22 cellular contexts compared by ENCODE assay signal in genomic region chr17:57438031-57438731, GRCh38.
DNase-seq lines count a peak whose midpoint lies in the region; ATAC-seq and TF ChIP-seq lines count a peak whose summit lies in the region.
"Had no signal": no experiment of that assay in that cellular context is flagged by ENCODE, and none has a peak within 500 bp of the region (broad histone marks: within the 10 kb centered on the region; RNA-seq: fewer than 3 reads in every experiment).

No MANE protein-coding gene starts in this region.

- H3K36me3 ChIP-seq in BE2C, result no peaks in the 10 kb centered on the region
- H3K36me3 ChIP-seq: gastrocnemius medialis, thoracic aorta had no signal

- 0 out of 2 replicates have a peak overlapping the region, but pooled peaks have one; percentile 6 for H3K4me3 ChIP-seq in BE2C (ENCODE audit: low read depth, low read length)
- H3K4me3 ChIP-seq: gastrocnemius medialis, GM23338, thoracic aorta had no signal

- TF ChIP-seq CTCF in BE2C (IDR thresholded peaks at IDR 0.05; ENCODE audit: low read depth, low read length) (no peak), neural crest cell (conservative IDR thresholded peaks at IDR 0.05) (no peak)

- H3K36me3 Mint-ChIP-seq in T-helper 17 cell (ENCODE audit: low read depth), result peaks cover 7% of the 10 kb centered on the region
- H3K36me3 Mint-ChIP-seq in neural crest cell (ENCODE audit: low read depth), result peaks cover 2% of the 10 kb centered on the region

- H3K4me1 Mint-ChIP-seq in T-helper 17 cell (peaks cover 59% of the 10 kb centered on the region), neural crest cell (peaks cover 75% of the 10 kb centered on the region)

- no peak overlapping the region for H3K4me3 Mint-ChIP-seq in T-helper 17 cell
- peak overlapping the region; percentile 29 for H3K4me3 Mint-ChIP-seq in neural crest cell
- H3K4me3 Mint-ChIP-seq: activated B cell treated with CpG ODN at 0.5 μM for 24 hours; activated CD8-positive, alpha-beta T cell treated with anti-CD3 and anti-CD28 coated beads, Interleukin-2, amount 10 ng/mL, durations not matched to agents 7 days and 5 days; GM23338 had no signal

- H3K9me3 ChIP-seq in BE2C (no peaks in the 10 kb centered on the region), T-helper 17 cell (ENCODE audit: control insufficient read depth, low read length, poor library complexity, severe bottlenecking) (no peaks in the 10 kb centered on the region)
- H3K9me3 ChIP-seq: gastrocnemius medialis, thoracic aorta had no signal

- no peaks in the 10 kb centered on the region for H3K27me3 ChIP-seq in BE2C
- H3K27me3 ChIP-seq: gastrocnemius medialis had no signal

- H3K9me3 Mint-ChIP-seq in neural crest cell, result no peaks in the 10 kb centered on the region
- H3K9me3 Mint-ChIP-seq: activated B cell treated with CpG ODN at 0.5 μM for 24 hours, GM23338 had no signal

- ATAC-seq in T-helper 17 cell (no peak), GM21723 (IDR thresholded peaks at IDR 0.05; ENCODE audit: unreplicated experiment) (no peak)
- ATAC-seq: activated CD8-positive, alpha-beta T cell treated with anti-CD3 and anti-CD28 coated beads, Interleukin-2, amount 10 ng/mL, durations not matched to agents 7 days and 5 days; gastrocnemius medialis; GM23338 had no signal

- DNase-seq in BE2C (peak; percentile 59), GF-D8 (lab: John Stamatoyannopoulos, UW) (peak; percentile 95), T-helper 17 cell (no peak), neural crest cell (ENCODE audit: low read depth, low spot score) (no peak), A172 (ENCODE audit: low spot score) (no peak), NCI-H2171 (lab: John Stamatoyannopoulos, UW) (no peak)
- DNase-seq in stimulated activated naive CD4-positive, alpha-beta T cell (lab: John Stamatoyannopoulos, UW), result no peak
- DNase-seq: activated B cell treated with CpG ODN at 0.5 μM for 24 hours; activated CD8-positive, alpha-beta T cell treated with anti-CD3 and anti-CD28 coated beads, Interleukin-2, amount 10 ng/mL, durations not matched to agents 7 days and 5 days; Calu3; erythroblast; gastrocnemius medialis; kidney glomerular epithelial cell; mesenchymal stem cell; NCI-H1048; NCI-H2029 treated with DMSO at 0.1 percent for 48 hours; NK-92 treated with Interleukin-12 subunit alpha and Interleukin-12 subunit beta, amount 100 ng/mL, for 24 hours; retina; stimulated activated CD4-positive, alpha-beta T cell treated with anti-CD3 and anti-CD28 coated beads, Interleukin-12 subunit alpha, Interleukin-12 subunit beta, amount 100 ng/mL, for 4 hours had no signal

- no peaks in the 10 kb centered on the region for H3K27me3 Mint-ChIP-seq in T-helper 17 cell
- H3K27me3 Mint-ChIP-seq in neural crest cell (ENCODE audit: low read depth), result no peaks in the 10 kb centered on the region
- H3K27me3 Mint-ChIP-seq: activated B cell treated with CpG ODN at 0.5 μM for 24 hours had no signal

- peak overlapping the region; percentile 57 for H3K27ac Mint-ChIP-seq in T-helper 17 cell
- H3K27ac Mint-ChIP-seq in neural crest cell (ENCODE audit: unreplicated experiment), result peak overlapping the region; percentile 53
- H3K27ac Mint-ChIP-seq: activated B cell treated with CpG ODN at 0.5 μM for 24 hours had no signal

- peaks cover 57% of the 10 kb centered on the region for H3K4me1 ChIP-seq in BE2C

Comparison
In these comparisons a context has a peak if more than half of its experiments do, and no peak if none do; other contexts are left out.
1. DNase-seq: peak in BE2C (single experiment) and GF-D8 (single experiment); none in T-helper 17 cell (0 of 3), neural crest cell (single experiment), stimulated activated naive CD4-positive, alpha-beta T cell (0 of 6), A172 (single experiment) and NCI-H2171 (single experiment).